ENCODE assay signal across 7 cellular contexts in the genomic region with DNA sequence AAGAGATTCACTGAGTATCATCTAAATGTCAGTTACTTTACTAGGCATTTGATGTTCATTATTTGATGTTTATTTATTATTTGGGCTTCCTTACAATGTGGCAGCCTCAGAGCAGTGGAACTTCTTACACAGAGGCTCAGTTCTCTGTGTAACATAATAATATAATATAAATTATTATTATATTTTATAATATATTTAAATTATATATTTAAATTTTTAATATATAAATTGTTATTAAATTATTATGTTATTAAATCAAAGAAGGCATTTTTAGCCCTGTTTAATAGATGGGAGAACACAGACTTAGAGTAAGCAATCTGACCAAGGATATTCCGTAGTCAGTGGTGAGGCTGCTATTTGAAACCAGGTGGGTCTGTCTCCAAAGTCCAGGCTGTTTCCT.
"Had no signal": no experiment of that assay in that cellular context is flagged by ENCODE, and none has a peak within 500 bp of the region (broad histone marks: within the 10 kb centered on the region; RNA-seq: fewer than 3 reads in every experiment).

No MANE protein-coding gene starts in this region.

- H3K4me3 Mint-ChIP-seq: IgD-negative memory B cell had no signal

- ATAC-seq: HepG2, K562 had no signal

- FAIRE-seq: HepG2, HTR-8/SVneo, K562 had no signal

- H3K36me3 Mint-ChIP-seq: IgD-negative memory B cell had no signal

- DNase-seq: IMR-90, KBM-7, KG1 had no signal

- H3K4me1 Mint-ChIP-seq: IgD-negative memory B cell had no signal
